Comparison of ENCODE assay signal across 2 cellular contexts in genomic region chr11:101964200-101964599, GRCh38. TPM values are rescaled to one million over a fixed set of nuclear protein-coding genes. Genes with fewer than 3 reads are reported as not detected.
"Had no signal": no experiment of that assay in that cellular context is flagged by ENCODE, and none has a peak within 500 bp of the region (broad histone marks: within the 10 kb centered on the region; RNA-seq: fewer than 3 reads in every experiment).

No MANE protein-coding gene starts in this region.

RNA-seq across cellular contexts. Expression of gene ANGPTL5, which starts 47.9 kb away (rescaled TPM):
- total RNA-seq: G401, GM12878 had no signal
- polyA plus RNA-seq: GM12878 had no signal

RNA-seq across cellular contexts. Expression of gene CEP126, which starts 49.4 kb away (rescaled TPM):
- total RNA-seq: GM12878 had no signal
